ENCODE assay signal across 8 cellular contexts in genomic region chr3:53748512-53749271, GRCh38.
DNase-seq lines count a peak whose midpoint lies in the region; ATAC-seq and TF ChIP-seq lines count a peak whose summit lies in the region.

No MANE protein-coding gene starts in this region.

- H3K9me3 ChIP-seq in osteoblast (ENCODE audit: low read depth, low read length) = no peaks in the 10 kb centered on the region

- no peaks in the 10 kb centered on the region for H3K79me2 ChIP-seq in osteoblast (ENCODE audit: insufficient read depth, low read length)

- CTCF ChIA-PET in HEK293T (lab: Yijun Ruan, JAX) = no interaction called here

- no peaks in the 10 kb centered on the region for H4K20me1 ChIP-seq in osteoblast (ENCODE audit: insufficient read depth, low read length)

- no peaks in the 10 kb centered on the region for H3K4me1 ChIP-seq in osteoblast (ENCODE audit: insufficient read depth, low read length)

- no peaks in the 10 kb centered on the region for H3K36me3 ChIP-seq in osteoblast (ENCODE audit: insufficient read depth, low read length)

- no peak overlapping the region for H3K27ac ChIP-seq in osteoblast (ENCODE audit: low read depth, low read length)

- H2AFZ ChIP-seq in osteoblast (ENCODE audit: low read length) = no peak overlapping the region

- no peak overlapping the region for H3K4me3 ChIP-seq in osteoblast (ENCODE audit: insufficient read depth, low read length)

- TF ChIP-seq CTCF in osteoblast (IDR thresholded peaks at IDR 0.05; ENCODE audit: extremely low read depth, low read depth, low read length) = no peak

- peak; percentile 61 for DNase-seq in iPS DF 19.7 (ENCODE audit: low read depth, low spot score)
- no peak for DNase-seq in NCI-H226
- no peak for DNase-seq in NCI-H2171 treated with DMSO at 0.1 percent for 48 hours (lab: John Stamatoyannopoulos, UW)
- DNase-seq in osteoblast (ENCODE audit: insufficient read length, low spot score, missing footprints) = no peak
- DNase-seq in HEK293T (ENCODE audit: extremely low spot score) = no peak

- H3K27me3 ChIP-seq in osteoblast (ENCODE audit: insufficient read depth, low read length) = no peaks in the 10 kb centered on the region

- POLR2A ChIA-PET in HEK293T (lab: Yijun Ruan, JAX) = no interaction called here

- no peak overlapping the region for H3K4me2 ChIP-seq in osteoblast (ENCODE audit: insufficient read depth, low read length)

- ATAC-seq in GM18498 (IDR thresholded peaks at IDR 0.05; ENCODE audit: unreplicated experiment) (peak; percentile 78), GM21447 (IDR thresholded peaks at IDR 0.05; ENCODE audit: unreplicated experiment) (peak; percentile 87), HG03442 (IDR thresholded peaks at IDR 0.05; ENCODE audit: unreplicated experiment) (peak; percentile 80)

TF ChIP-seq in HEK293T, 16 proteins besides CTCF, POLR2A, EP300 and RAD21:
- TF ChIP-seq ELF4 (IDR thresholded peaks at IDR 0.05) = no peak
- no peak for TF ChIP-seq FOXM1 (IDR thresholded peaks at IDR 0.05; ENCODE audit: borderline replicate concordance)
- no peak for TF ChIP-seq FOXK2 (IDR thresholded peaks at IDR 0.05)
- no peak for TF ChIP-seq ZNF384 (IDR thresholded peaks at IDR 0.05)
- no peak for TF ChIP-seq ARNT (IDR thresholded peaks at IDR 0.05)
- TF ChIP-seq L3MBTL2 (conservative IDR thresholded peaks at IDR 0.05) = no peak
- TF ChIP-seq TARDBP (IDR thresholded peaks at IDR 0.05) = no peak
- TF ChIP-seq NFRKB (IDR thresholded peaks at IDR 0.05) = no peak
- TF ChIP-seq CTBP1 (IDR thresholded peaks at IDR 0.05; ENCODE audit: borderline replicate concordance) = no peak
- TF ChIP-seq FOXA1 (IDR thresholded peaks at IDR 0.05) = no peak
- no peak for TF ChIP-seq SUZ12 (IDR thresholded peaks at IDR 0.05)
- TF ChIP-seq, protein P1, sequence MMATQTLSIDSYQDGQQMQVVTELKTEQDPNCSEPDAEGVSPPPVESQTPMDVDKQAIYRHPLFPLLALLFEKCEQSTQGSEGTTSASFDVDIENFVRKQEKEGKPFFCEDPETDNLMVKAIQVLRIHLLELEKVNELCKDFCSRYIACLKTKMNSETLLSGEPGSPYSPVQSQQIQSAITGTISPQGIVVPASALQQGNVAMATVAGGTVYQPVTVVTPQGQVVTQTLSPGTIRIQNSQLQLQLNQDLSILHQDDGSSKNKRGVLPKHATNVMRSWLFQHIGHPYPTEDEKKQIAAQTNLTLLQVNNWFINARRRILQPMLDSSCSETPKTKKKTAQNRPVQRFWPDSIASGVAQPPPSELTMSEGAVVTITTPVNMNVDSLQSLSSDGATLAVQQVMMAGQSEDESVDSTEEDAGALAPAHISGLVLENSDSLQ (IDR thresholded peaks at IDR 0.05) = no peak
- no peak for TF ChIP-seq SP1 (IDR thresholded peaks at IDR 0.05)
- TF ChIP-seq HDGF (IDR thresholded peaks at IDR 0.05; ENCODE audit: borderline replicate concordance) = no peak
- no peak for TF ChIP-seq BHLHE40 (IDR thresholded peaks at IDR 0.05; ENCODE audit: borderline replicate concordance)
- no peak for TF ChIP-seq LEF1 (IDR thresholded peaks at IDR 0.05; ENCODE audit: borderline replicate concordance)
